ENCODE assay signal across 8 cellular contexts in genomic region chr9:3181049-3181953, GRCh38.
DNase-seq lines count a peak whose midpoint lies in the region; ATAC-seq and TF ChIP-seq lines count a peak whose summit lies in the region.

No MANE protein-coding gene starts in this region.

- POLR2A ChIA-PET in GM10248 (lab: Yijun Ruan, JAX) = no interaction called here

- no peaks in the 10 kb centered on the region for H3K9me3 ChIP-seq in skeletal muscle tissue (ENCODE audit: control insufficient read depth in 3 of 3, low read length in 3 of 3)

- H3K27me3 ChIP-seq in skeletal muscle tissue (ENCODE audit: control insufficient read depth in 3 of 3, insufficient read depth in 3 of 3, low read length in 3 of 3) = peaks cover 18 to 27% (median 21%) of the 10 kb centered on the region in 3 donors

- H3K4me3 ChIP-seq in skeletal muscle tissue (ENCODE audit: low read length in 3 of 3) = peak overlapping the region; percentile 29 to 45 (median 34)

- H3K9ac ChIP-seq in skeletal muscle tissue (ENCODE audit: low read depth in 1 of 3, low read length in 3 of 3) = no peak overlapping the region

- CTCF ChIA-PET in GM10248 (lab: Yijun Ruan, JAX) = interaction anchor here (0.6 to 1.7 kb wide), 2 partner anchors 324 to 327 kb away, joined by 3 to 7 read pairs; no protein-coding TSS in a partner anchor

- ATAC-seq in HG02642 (IDR thresholded peaks at IDR 0.05; ENCODE audit: poor library complexity, unreplicated experiment) (peak; percentile 69), HG03280 (IDR thresholded peaks at IDR 0.05; ENCODE audit: unreplicated experiment) (no peak)

- peak; percentile 43 for DNase-seq in GM10248 (ENCODE audit: extremely low spot score)
- DNase-seq in NCI-H2196 (lab: John Stamatoyannopoulos, UW; ENCODE audit: unreplicated experiment) = peak; percentile 87
- peak; percentile 22 for DNase-seq in activated naive CD4-positive, alpha-beta T cell treated with Interleukin-2 at 50 U/mL for 16 hours
- DNase-seq in hepatic stellate cell (ENCODE audit: low spot score) = peak; percentile 12
- DNase-seq in OCI-M1 (lab: John Stamatoyannopoulos, UW) = no peak

- H3K4me1 ChIP-seq in skeletal muscle tissue (ENCODE audit: control insufficient read depth in 3 of 3, insufficient read depth in 3 of 3, low read length in 3 of 3) = peaks cover 12 to 14% (median 12%) of the 10 kb centered on the region in 3 donors

- no peaks in the 10 kb centered on the region for H3K36me3 ChIP-seq in skeletal muscle tissue (ENCODE audit: control insufficient read depth in 3 of 3, insufficient read depth in 3 of 3, low read length in 3 of 3)

- peak; percentile 18 for TF ChIP-seq CTCF in GM10248 (IDR thresholded peaks at IDR 0.05; ENCODE audit: control extremely low read depth, extremely low read depth, low read depth, missing control alignments)

- H3K27ac ChIP-seq in skeletal muscle tissue (ENCODE audit: low read depth, low read length) = no peak overlapping the region
